ENCODE assay signal across 28 cellular contexts in genomic region chr12:110684322-110684836, GRCh38. TPM values are rescaled to one million over a fixed set of nuclear protein-coding genes. Genes with fewer than 3 reads are reported as not detected.
DNase-seq lines count a peak whose midpoint lies in the region; ATAC-seq and TF ChIP-seq lines count a peak whose summit lies in the region.
"Had no signal": no experiment of that assay in that cellular context is flagged by ENCODE, and none has a peak within 500 bp of the region (broad histone marks: within the 10 kb centered on the region; RNA-seq: fewer than 3 reads in every experiment).

No MANE protein-coding gene starts in this region.

- H3K27me3 ChIP-seq in CD8-positive, alpha-beta T cell (ENCODE audit: insufficient read depth, low read length): no peaks in the 10 kb centered on the region
- H3K27me3 ChIP-seq: right lobe of liver had no signal

- H3K27ac Mint-ChIP-seq in CD8-positive, alpha-beta T cell: peak overlapping the region; percentile 35
- H3K27ac Mint-ChIP-seq in natural killer cell treated with Interleukin-12 subunit alpha and Interleukin-12 subunit beta and Interleukin-15 and Interleukin-18, amount 100 ng/mL, for 72 hours: no peak overlapping the region
- H3K27ac Mint-ChIP-seq: activated CD8-positive, alpha-beta T cell treated with anti-CD3 and anti-CD28 coated beads for 36 hours; activated naive CD8-positive, alpha-beta T cell treated with anti-CD3 and anti-CD28 coated beads, Interleukin-2, amount 10 ng/mL, durations not matched to agents 7 days and 5 days; CD14-positive monocyte; neural progenitor cell had no signal

- intact Hi-C loops in CD8-positive, alpha-beta T cell (cut with DNase I, micrococcal nuclease): loop anchor here in 1 of 2 experiments (10.0 kb wide), 1 partner anchor 830 kb away; no protein-coding TSS in a partner anchor

- no peak overlapping the region for H3K4me3 Mint-ChIP-seq in CD8-positive, alpha-beta T cell
- H3K4me3 Mint-ChIP-seq in natural killer cell treated with Interleukin-12 subunit alpha and Interleukin-12 subunit beta and Interleukin-15 and Interleukin-18, amount 100 ng/mL, for 72 hours: no peak overlapping the region
- H3K4me3 Mint-ChIP-seq: activated CD8-positive, alpha-beta T cell treated with anti-CD3 and anti-CD28 coated beads for 36 hours; activated naive CD8-positive, alpha-beta T cell treated with anti-CD3 and anti-CD28 coated beads, Interleukin-2, amount 10 ng/mL, durations not matched to agents 7 days and 5 days; CD14-positive monocyte; neural progenitor cell had no signal

- H3K27ac ChIP-seq in CD8-positive, alpha-beta T cell (ENCODE audit: low read depth, low read length): no peak overlapping the region
- H3K27ac ChIP-seq: body of pancreas, HL-60, lower lobe of right lung, neural progenitor cell, right lobe of liver had no signal

- CTCF ChIA-PET in CD8-positive, alpha-beta T cell (lab: Charles Lee): no interaction called here

- H3K4me1 Mint-ChIP-seq in CD8-positive, alpha-beta T cell (ENCODE audit: low read depth): peaks cover 27% of the 10 kb centered on the region
- H3K4me1 Mint-ChIP-seq in natural killer cell treated with Interleukin-12 subunit alpha and Interleukin-12 subunit beta and Interleukin-15 and Interleukin-18, amount 100 ng/mL, for 72 hours (ENCODE audit: low read depth in 2 of 2): peaks cover 20 to 40% of the 10 kb centered on the region in 2 donors

- DNase-seq in CD8-positive, alpha-beta T cell: no peak
- DNase-seq in NCI-H2029 treated with DMSO at 0.1 percent for 48 hours (lab: John Stamatoyannopoulos, UW) (peak; percentile 8), choroid plexus epithelial cell (ENCODE audit: low read depth) (peak; percentile 65)
- no peak for DNase-seq in natural killer cell treated with Interleukin-12 subunit alpha and Interleukin-12 subunit beta and Interleukin-15 and Interleukin-18, amount 100 ng/mL, for 72 hours (ENCODE audit: low spot score)
- DNase-seq: activated CD4-positive, alpha-beta T cell treated with anti-CD3 and anti-CD28 coated beads for 1 hour; activated CD8-positive, alpha-beta T cell treated with anti-CD3 and anti-CD28 coated beads for 36 hours; activated effector memory CD4-positive, alpha-beta T cell treated with Interleukin-2 at 50 U/mL for 16 hours; activated naive CD8-positive, alpha-beta T cell treated with anti-CD3 and anti-CD28 coated beads, Interleukin-2, amount 10 ng/mL, durations not matched to agents 7 days and 5 days; body of pancreas; cerebellar nuclear complex; glutamatergic neuron; HCEC 1CT; kidney glomerular epithelial cell; lower lobe of right lung; NCI-H1105; NCI-H345; right lobe of liver; stimulated activated CD4-positive, alpha-beta T cell treated with anti-CD3 and anti-CD28 coated beads, Interleukin-15, amount 100 ng/mL, for 24 hours; T-helper 1 cell; trophoblast cell had no signal

- no peaks in the 10 kb centered on the region for H3K9me3 ChIP-seq in CD8-positive, alpha-beta T cell (ENCODE audit: low read length)
- H3K9me3 ChIP-seq: body of pancreas, lower lobe of right lung, right lobe of liver had no signal

- H3K4me3 ChIP-seq in CD8-positive, alpha-beta T cell (ENCODE audit: low read depth, low read length): no peak overlapping the region
- H3K4me3 ChIP-seq in GM08714 (ENCODE audit: low read length): 0 out of 2 replicates have a peak overlapping the region, but pooled peaks have one; percentile 6
- no peak overlapping the region for H3K4me3 ChIP-seq in choroid plexus epithelial cell (ENCODE audit: low read depth, low read length)
- H3K4me3 ChIP-seq: body of pancreas, lower lobe of right lung, neural progenitor cell, right lobe of liver had no signal

- H3K36me3 ChIP-seq in CD8-positive, alpha-beta T cell (ENCODE audit: insufficient read depth, low read length): no peaks in the 10 kb centered on the region
- H3K36me3 ChIP-seq: lower lobe of right lung, neural progenitor cell, right lobe of liver had no signal

- ATAC-seq in CD8-positive, alpha-beta T cell: no peak
- ATAC-seq in natural killer cell treated with Interleukin-12 subunit alpha and Interleukin-12 subunit beta and Interleukin-15 and Interleukin-18, amount 100 ng/mL, for 72 hours: no peak
- ATAC-seq in HG03442 (IDR thresholded peaks at IDR 0.05; ENCODE audit: unreplicated experiment) (no peak), GM21717 (IDR thresholded peaks at IDR 0.05; ENCODE audit: unreplicated experiment) (no peak), GM18520 (IDR thresholded peaks at IDR 0.05; ENCODE audit: unreplicated experiment) (no peak)
- ATAC-seq: activated CD8-positive, alpha-beta T cell treated with anti-CD3 and anti-CD28 coated beads for 36 hours; body of pancreas; HepG2; lower lobe of right lung; right lobe of liver had no signal

- H3K27me3 Mint-ChIP-seq in CD8-positive, alpha-beta T cell (ENCODE audit: low read depth): no peaks in the 10 kb centered on the region
- H3K27me3 Mint-ChIP-seq in natural killer cell treated with Interleukin-12 subunit alpha and Interleukin-12 subunit beta and Interleukin-15 and Interleukin-18, amount 100 ng/mL, for 72 hours: peaks cover 0 to 3% of the 10 kb centered on the region in 2 donors
- H3K27me3 Mint-ChIP-seq: activated CD8-positive, alpha-beta T cell treated with anti-CD3 and anti-CD28 coated beads for 36 hours; activated naive CD8-positive, alpha-beta T cell treated with anti-CD3 and anti-CD28 coated beads, Interleukin-2, amount 10 ng/mL, durations not matched to agents 7 days and 5 days had no signal

- POLR2A ChIA-PET in CD8-positive, alpha-beta T cell (lab: Charles Lee): no interaction called here

- peaks cover 13% of the 10 kb centered on the region for H3K4me1 ChIP-seq in CD8-positive, alpha-beta T cell (ENCODE audit: insufficient read depth, low read length)

- H3K36me3 Mint-ChIP-seq in CD8-positive, alpha-beta T cell: peaks cover 40% of the 10 kb centered on the region
- H3K36me3 Mint-ChIP-seq in natural killer cell treated with Interleukin-12 subunit alpha and Interleukin-12 subunit beta and Interleukin-15 and Interleukin-18, amount 100 ng/mL, for 72 hours: no peaks in the 10 kb centered on the region
- H3K36me3 Mint-ChIP-seq: neural progenitor cell had no signal

- no peaks in the 10 kb centered on the region for H3K9me3 Mint-ChIP-seq in CD8-positive, alpha-beta T cell
- no peaks in the 10 kb centered on the region for H3K9me3 Mint-ChIP-seq in natural killer cell treated with Interleukin-12 subunit alpha and Interleukin-12 subunit beta and Interleukin-15 and Interleukin-18, amount 100 ng/mL, for 72 hours
- H3K9me3 Mint-ChIP-seq: activated CD8-positive, alpha-beta T cell treated with anti-CD3 and anti-CD28 coated beads for 36 hours; CD14-positive monocyte had no signal

- no peak for TF ChIP-seq CTCF in CD8-positive, alpha-beta T cell (IDR thresholded peaks at IDR 0.05)
- TF ChIP-seq CTCF in choroid plexus epithelial cell (conservative IDR thresholded peaks at IDR 0.05; ENCODE audit: low read depth, low read length): no peak

RNA-seq across cellular contexts. Expression of gene HVCN1, which starts 4.5 kb away (rescaled TPM):
- total RNA-seq in CD8-positive, alpha-beta T cell: 1 to 10 TPM; 3.0 to 3.8 TPM
- 1 to 10 TPM in 1 of 2 donors, under 1 TPM in 1; 1.00 to 3.3 TPM for total RNA-seq in natural killer cell treated with Interleukin-12 subunit alpha and Interleukin-12 subunit beta and Interleukin-15 and Interleukin-18, amount 100 ng/mL, for 72 hours

RNA-seq across cellular contexts. Expression of gene PPP1CC, which starts 58.3 kb away (rescaled TPM):
- 100 to 1,000 TPM; 147 to 158 TPM for total RNA-seq in CD8-positive, alpha-beta T cell
- 100 to 1,000 TPM; 140 to 143 TPM for total RNA-seq in natural killer cell treated with Interleukin-12 subunit alpha and Interleukin-12 subunit beta and Interleukin-15 and Interleukin-18, amount 100 ng/mL, for 72 hours

Comparison
In these comparisons a context has a peak if more than half of its experiments do, and no peak if none do; other contexts are left out.
1. DNase-seq: peak in NCI-H2029 treated with DMSO at 0.1 percent for 48 hours (single experiment) and choroid plexus epithelial cell (single experiment); none in CD8-positive, alpha-beta T cell (0 of 7) and natural killer cell treated with Interleukin-12 subunit alpha and Interleukin-12 subunit beta and Interleukin-15 and Interleukin-18, amount 100 ng/mL, for 72 hours (single experiment).